ENCODE assay signal across 1 cellular context in the genomic region with DNA sequence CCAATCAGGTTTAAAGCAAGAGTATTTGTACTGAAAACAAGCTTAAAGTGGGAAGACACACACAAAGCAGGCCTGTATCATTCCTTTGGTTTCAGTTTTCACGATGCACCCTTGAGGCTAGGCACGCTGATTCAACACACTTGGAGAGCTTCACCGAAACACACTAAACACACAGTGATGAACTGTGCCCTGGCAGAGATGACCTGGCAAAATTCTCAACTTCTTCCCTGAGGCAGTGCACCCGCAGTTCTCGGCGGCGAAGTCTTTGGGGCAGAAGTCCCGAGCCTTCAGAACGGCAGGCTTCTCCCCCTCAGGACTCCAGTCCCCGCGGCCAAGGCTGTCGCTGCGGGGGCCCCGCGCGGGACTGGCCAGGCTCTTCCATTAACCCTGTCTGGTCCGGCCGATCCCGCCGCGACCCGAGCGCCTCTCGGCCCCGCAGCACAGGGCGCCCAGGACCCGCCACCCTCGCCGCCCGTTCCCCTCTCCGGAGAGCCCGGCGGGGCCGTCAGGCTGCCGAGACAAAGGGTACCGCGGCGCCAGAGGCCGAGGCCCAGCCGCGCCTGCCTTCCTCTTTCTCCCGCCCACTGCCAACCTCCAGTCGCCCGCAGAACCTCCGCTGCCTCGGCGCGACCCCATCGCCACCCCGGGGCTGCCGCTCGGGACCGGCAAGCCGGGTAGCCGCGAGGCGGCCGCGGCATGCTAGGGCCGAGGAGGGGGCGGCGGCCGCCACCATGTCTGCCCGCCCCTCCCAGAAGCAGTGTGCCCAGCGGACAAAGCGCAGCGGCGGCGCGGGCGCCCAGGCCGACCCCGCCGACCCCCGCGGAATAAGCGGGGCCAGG.
TF ChIP-seq lines count a peak whose summit lies in the region.

No MANE protein-coding gene starts in this region.

TF ChIP-seq in GM12878, 131 proteins besides CTCF, POLR2A, EP300 and RAD21 (continued from another document):
- TF ChIP-seq, protein P1, sequence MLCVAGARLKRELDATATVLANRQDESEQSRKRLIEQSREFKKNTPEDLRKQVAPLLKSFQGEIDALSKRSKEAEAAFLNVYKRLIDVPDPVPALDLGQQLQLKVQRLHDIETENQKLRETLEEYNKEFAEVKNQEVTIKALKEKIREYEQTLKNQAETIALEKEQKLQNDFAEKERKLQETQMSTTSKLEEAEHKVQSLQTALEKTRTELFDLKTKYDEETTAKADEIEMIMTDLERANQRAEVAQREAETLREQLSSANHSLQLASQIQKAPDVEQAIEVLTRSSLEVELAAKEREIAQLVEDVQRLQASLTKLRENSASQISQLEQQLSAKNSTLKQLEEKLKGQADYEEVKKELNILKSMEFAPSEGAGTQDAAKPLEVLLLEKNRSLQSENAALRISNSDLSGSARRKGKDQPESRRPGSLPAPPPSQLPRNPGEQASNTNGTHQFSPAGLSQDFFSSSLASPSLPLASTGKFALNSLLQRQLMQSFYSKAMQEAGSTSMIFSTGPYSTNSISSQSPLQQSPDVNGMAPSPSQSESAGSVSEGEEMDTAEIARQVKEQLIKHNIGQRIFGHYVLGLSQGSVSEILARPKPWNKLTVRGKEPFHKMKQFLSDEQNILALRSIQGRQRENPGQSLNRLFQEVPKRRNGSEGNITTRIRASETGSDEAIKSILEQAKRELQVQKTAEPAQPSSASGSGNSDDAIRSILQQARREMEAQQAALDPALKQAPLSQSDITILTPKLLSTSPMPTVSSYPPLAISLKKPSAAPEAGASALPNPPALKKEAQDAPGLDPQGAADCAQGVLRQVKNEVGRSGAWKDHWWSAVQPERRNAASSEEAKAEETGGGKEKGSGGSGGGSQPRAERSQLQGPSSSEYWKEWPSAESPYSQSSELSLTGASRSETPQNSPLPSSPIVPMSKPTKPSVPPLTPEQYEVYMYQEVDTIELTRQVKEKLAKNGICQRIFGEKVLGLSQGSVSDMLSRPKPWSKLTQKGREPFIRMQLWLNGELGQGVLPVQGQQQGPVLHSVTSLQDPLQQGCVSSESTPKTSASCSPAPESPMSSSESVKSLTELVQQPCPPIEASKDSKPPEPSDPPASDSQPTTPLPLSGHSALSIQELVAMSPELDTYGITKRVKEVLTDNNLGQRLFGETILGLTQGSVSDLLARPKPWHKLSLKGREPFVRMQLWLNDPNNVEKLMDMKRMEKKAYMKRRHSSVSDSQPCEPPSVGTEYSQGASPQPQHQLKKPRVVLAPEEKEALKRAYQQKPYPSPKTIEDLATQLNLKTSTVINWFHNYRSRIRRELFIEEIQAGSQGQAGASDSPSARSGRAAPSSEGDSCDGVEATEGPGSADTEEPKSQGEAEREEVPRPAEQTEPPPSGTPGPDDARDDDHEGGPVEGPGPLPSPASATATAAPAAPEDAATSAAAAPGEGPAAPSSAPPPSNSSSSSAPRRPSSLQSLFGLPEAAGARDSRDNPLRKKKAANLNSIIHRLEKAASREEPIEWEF (IDR thresholded peaks at IDR 0.05; ENCODE audit: insufficient replicate concordance, low read depth, low read length), result no peak
- no peak for TF ChIP-seq NR2C2 (IDR thresholded peaks at IDR 0.05; ENCODE audit: borderline replicate concordance, control insufficient read depth, insufficient read length, low read depth)
- TF ChIP-seq ZBTB4 (CRISPR knock-in tag; IDR thresholded peaks at IDR 0.05), result no peak
- no peak for TF ChIP-seq CBX5 (IDR thresholded peaks at IDR 0.05; ENCODE audit: low read depth)
- TF ChIP-seq CREB1 (IDR thresholded peaks at IDR 0.05; ENCODE audit: low read depth), result no peak
- peak; percentile 43; the same call in 1 of the 2 replicates for TF ChIP-seq IRF4 (IDR thresholded peaks at IDR 0.05; ENCODE audit: low read depth, low read length)
- no peak; the same call in none of the 2 replicates for TF ChIP-seq BACH1 (IDR thresholded peaks at IDR 0.05; ENCODE audit: borderline replicate concordance)
- peak; percentile 27 for TF ChIP-seq RUNX3 (IDR thresholded peaks at IDR 0.05; ENCODE audit: low read length)
- TF ChIP-seq ZNF217 (IDR thresholded peaks at IDR 0.05), result no peak
- no peak for TF ChIP-seq ZBTB33 (IDR thresholded peaks at IDR 0.05)
- TF ChIP-seq YY1 (IDR thresholded peaks at IDR 0.05; ENCODE audit: low read depth, low read length), result peak; percentile 76
- no peak; a peak in 1 of 4 replicates for TF ChIP-seq ETV6 (conservative IDR thresholded peaks at IDR 0.05 in 1 of 2, IDR thresholded peaks at IDR 0.05 in 1 of 2; ENCODE audit: borderline replicate concordance in 1 of 2, low read depth in 1 of 2)
- peak; percentile 30; the same call in 1 of the 2 replicates for TF ChIP-seq SMAD5 (IDR thresholded peaks at IDR 0.05; ENCODE audit: low read depth)
- no peak for TF ChIP-seq PAX5 (IDR thresholded peaks at IDR 0.05; ENCODE audit: borderline replicate concordance, low read depth, low read length)
TF ChIP-seq in GM12878: peak in this region for 17.
